ENCODE assay signal across 1 cellular context in the genomic region with DNA sequence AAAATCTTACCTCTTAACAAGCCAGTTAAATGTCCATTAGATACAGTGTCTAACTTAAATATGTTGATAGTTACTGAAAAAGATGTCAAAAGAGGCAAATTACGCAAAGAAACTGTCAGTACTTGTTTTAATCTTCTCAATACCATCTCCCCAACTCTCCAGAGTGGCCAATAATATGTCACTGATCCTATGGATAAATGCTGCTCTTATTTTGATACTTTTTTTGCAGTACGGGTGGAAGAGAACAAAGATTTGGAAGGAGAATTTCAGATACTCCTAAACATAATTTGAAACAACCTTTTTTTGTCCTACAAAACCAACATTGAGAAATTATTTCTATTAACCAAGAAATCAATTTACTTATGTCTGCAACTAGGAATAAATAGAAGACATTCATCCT.
TF ChIP-seq lines count a peak whose summit lies in the region.

No MANE protein-coding gene starts in this region.

TF ChIP-seq in A549, 52 proteins besides CTCF, POLR2A, EP300 and RAD21 (continued from another document):
- TF ChIP-seq CHD2 (IDR thresholded peaks at IDR 0.05; ENCODE audit: low read length, partially characterized antibody) = no peak
- TF ChIP-seq JUNB (IDR thresholded peaks at IDR 0.05) = no peak
- TF ChIP-seq, protein P1, sequence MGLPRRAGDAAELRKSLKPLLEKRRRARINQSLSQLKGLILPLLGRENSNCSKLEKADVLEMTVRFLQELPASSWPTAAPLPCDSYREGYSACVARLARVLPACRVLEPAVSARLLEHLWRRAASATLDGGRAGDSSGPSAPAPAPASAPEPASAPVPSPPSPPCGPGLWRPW (IDR thresholded peaks at IDR 0.05) = no peak
- TF ChIP-seq GATA3 (IDR thresholded peaks at IDR 0.05; ENCODE audit: borderline replicate concordance) = no peak
- no peak for TF ChIP-seq BHLHE40 (IDR thresholded peaks at IDR 0.05; ENCODE audit: low read depth, low read length)
- TF ChIP-seq EHF (CRISPR knock-in tag; IDR thresholded peaks at IDR 0.05) = no peak
- no peak for TF ChIP-seq SMC3 (IDR thresholded peaks at IDR 0.05)
- no peak for TF ChIP-seq NR3C1 (IDR thresholded peaks at IDR 0.05)
- TF ChIP-seq CBX8 (IDR thresholded peaks at IDR 0.05) = no peak
- no peak for TF ChIP-seq CEBPB (IDR thresholded peaks at IDR 0.05)
- TF ChIP-seq RARB (CRISPR knock-in tag; IDR thresholded peaks at IDR 0.05) = no peak
- no peak for TF ChIP-seq ZNF302 (CRISPR knock-in tag; IDR thresholded peaks at IDR 0.05)
- no peak for TF ChIP-seq MYC (IDR thresholded peaks at IDR 0.05; ENCODE audit: borderline replicate concordance, low read length)
- TF ChIP-seq NFE2L2 (conservative IDR thresholded peaks at IDR 0.05; ENCODE audit: low read length) = no peak
- TF ChIP-seq, protein P2, sequence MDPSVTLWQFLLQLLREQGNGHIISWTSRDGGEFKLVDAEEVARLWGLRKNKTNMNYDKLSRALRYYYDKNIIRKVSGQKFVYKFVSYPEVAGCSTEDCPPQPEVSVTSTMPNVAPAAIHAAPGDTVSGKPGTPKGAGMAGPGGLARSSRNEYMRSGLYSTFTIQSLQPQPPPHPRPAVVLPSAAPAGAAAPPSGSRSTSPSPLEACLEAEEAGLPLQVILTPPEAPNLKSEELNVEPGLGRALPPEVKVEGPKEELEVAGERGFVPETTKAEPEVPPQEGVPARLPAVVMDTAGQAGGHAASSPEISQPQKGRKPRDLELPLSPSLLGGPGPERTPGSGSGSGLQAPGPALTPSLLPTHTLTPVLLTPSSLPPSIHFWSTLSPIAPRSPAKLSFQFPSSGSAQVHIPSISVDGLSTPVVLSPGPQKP (IDR thresholded peaks at IDR 0.05; ENCODE audit: low read depth, low read length) = no peak
- no peak for TF ChIP-seq KDM1A (IDR thresholded peaks at IDR 0.05; ENCODE audit: low read depth)
- TF ChIP-seq, protein P3, sequence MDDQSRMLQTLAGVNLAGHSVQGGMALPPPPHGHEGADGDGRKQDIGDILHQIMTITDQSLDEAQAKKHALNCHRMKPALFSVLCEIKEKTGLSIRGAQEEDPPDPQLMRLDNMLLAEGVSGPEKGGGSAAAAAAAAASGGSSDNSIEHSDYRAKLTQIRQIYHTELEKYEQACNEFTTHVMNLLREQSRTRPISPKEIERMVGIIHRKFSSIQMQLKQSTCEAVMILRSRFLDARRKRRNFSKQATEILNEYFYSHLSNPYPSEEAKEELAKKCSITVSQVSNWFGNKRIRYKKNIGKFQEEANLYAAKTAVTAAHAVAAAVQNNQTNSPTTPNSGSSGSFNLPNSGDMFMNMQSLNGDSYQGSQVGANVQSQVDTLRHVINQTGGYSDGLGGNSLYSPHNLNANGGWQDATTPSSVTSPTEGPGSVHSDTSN (IDR thresholded peaks at IDR 0.05) = no peak
- no peak for TF ChIP-seq PHF8 (IDR thresholded peaks at IDR 0.05; ENCODE audit: borderline replicate concordance, low read depth)
- TF ChIP-seq FOXS1 (CRISPR knock-in tag; IDR thresholded peaks at IDR 0.05) = no peak
TF ChIP-seq in A549: peak in this region for 0.
